In genomic region chrX:18149454-18149853, GRCh38 we compare ENCODE assay signal across 22 cellular contexts.
"Had no signal": no experiment of that assay in that cellular context is flagged by ENCODE, and none has a peak within 500 bp of the region (broad histone marks: within the 10 kb centered on the region; RNA-seq: fewer than 3 reads in every experiment).

No MANE protein-coding gene starts in this region.

- H3K27me3 ChIP-seq: adrenal gland, ascending aorta, colonic mucosa, heart right ventricle, neural progenitor cell, sigmoid colon, uterus had no signal

- FAIRE-seq: keratinocyte had no signal

- H3K4me1 ChIP-seq: adrenal gland, ascending aorta, colonic mucosa, heart right ventricle, neural progenitor cell, uterus had no signal

- H3K4me3 ChIP-seq: adrenal gland, ascending aorta, colonic mucosa, dorsolateral prefrontal cortex, heart right ventricle, lung, neural progenitor cell, sigmoid colon, uterus had no signal

- H3K36me3 ChIP-seq: adrenal gland, ascending aorta, colonic mucosa, heart right ventricle, neural progenitor cell, sigmoid colon, uterus had no signal

- H3K9me3 ChIP-seq: adrenal gland, ascending aorta, colonic mucosa, heart right ventricle, sigmoid colon, uterus had no signal

- H3K27ac ChIP-seq: adrenal gland, ascending aorta, colonic mucosa, dorsolateral prefrontal cortex, heart right ventricle, neural progenitor cell, sigmoid colon, uterus, VCaP had no signal

- DNase-seq: activated CD4-positive, alpha-beta T cell treated with anti-CD3 and anti-CD28 coated beads, Interleukin-2, amount 10 ng/mL, durations not matched to agents 7 days and 5 days; activated CD8-positive, alpha-beta T cell treated with anti-CD3 and anti-CD28 coated beads for 36 hours; activated naive CD4-positive, alpha-beta T cell; activated T-cell treated with anti-CD3 and anti-CD28 coated beads, Interleukin-2, amount 50 U/mL, for 1 hour; adrenal gland; colonic mucosa; dorsolateral prefrontal cortex; effector memory CD8-positive, alpha-beta T cell; heart right ventricle; naive thymus-derived CD4-positive, alpha-beta T cell; posterior cingulate gyrus; sigmoid colon; stimulated activated CD4-positive, alpha-beta T cell treated with anti-CD3 and anti-CD28 coated beads, Interleukin-2, amount 100 ng/mL, for 48 hours; stimulated activated CD8-positive, alpha-beta memory T cell treated with anti-CD3 and anti-CD28 coated beads, Interleukin-4, amount 100 ng/mL, for 48 hours; stimulated activated naive B cell treated with anti-CD40 and anti-IgM and Interleukin-4, amounts not matched to agents 10 μg/mL and 1 μg/mL and 100 μg/mL, for 72 hours; trophoblast cell; uterus had no signal
